8 cellular contexts compared by ENCODE assay signal in the genomic region with DNA sequence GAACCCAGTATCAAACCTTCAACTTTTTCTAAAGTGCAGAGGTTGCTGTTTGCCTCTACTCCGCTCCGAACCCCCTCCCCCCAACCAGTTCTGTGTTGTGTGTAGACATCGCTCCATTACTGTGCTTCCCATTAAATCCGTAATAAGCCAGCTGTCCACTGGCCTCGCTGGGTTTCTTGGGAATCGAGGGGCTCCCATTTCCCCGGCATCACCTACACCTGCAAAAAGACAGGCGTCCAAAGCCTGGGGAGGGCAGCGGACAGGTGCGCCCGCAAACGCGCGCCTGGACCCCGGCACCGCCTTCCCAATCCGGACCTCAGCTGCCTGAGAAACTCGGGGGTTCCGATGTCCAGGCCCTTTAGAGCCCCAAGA.
DNase-seq lines count a peak whose midpoint lies in the region; ATAC-seq and TF ChIP-seq lines count a peak whose summit lies in the region.

No MANE protein-coding gene starts in this region.

- H3K9ac ChIP-seq in ES-I3 (ENCODE audit: low read depth, low read length) = peak overlapping the region; percentile 86
- H3K9ac ChIP-seq in mucosa of rectum (ENCODE audit: low read depth in 1 of 2, low read length in 2 of 2) = peak overlapping the region; percentile 70 to 71

- no peak for ATAC-seq in GM18520 (IDR thresholded peaks at IDR 0.05; ENCODE audit: unreplicated experiment)
- no peak for ATAC-seq in GM18861 (IDR thresholded peaks at IDR 0.05; ENCODE audit: unreplicated experiment)

- H3K36me3 ChIP-seq in ES-I3 (ENCODE audit: insufficient read depth, low read length) = no peaks in the 10 kb centered on the region
- H3K36me3 ChIP-seq in brain microvascular endothelial cell (replicated peaks) = no peaks in the 10 kb centered on the region
- no peaks in the 10 kb centered on the region for H3K36me3 ChIP-seq in mucosa of rectum (ENCODE audit: control insufficient read depth in 2 of 2, insufficient read depth in 2 of 2, low read length in 2 of 2)

- H3K27ac ChIP-seq in brain microvascular endothelial cell = no peak overlapping the region
- H3K27ac ChIP-seq in mucosa of rectum (ENCODE audit: low read depth in 2 of 2, low read length in 2 of 2) = no peak overlapping the region

- DNase-seq in KBM-7 (peak; percentile 14), brain microvascular endothelial cell (no peak), NCI-H1436 treated with DMSO at 0.1 percent for 48 hours (lab: John Stamatoyannopoulos, UW) (no peak), RPMI8226 (no peak)

- in situ Hi-C loops in KBM-7 (cut with MboI; ENCODE audit: low pct_unique_long_range_greater_than_20kb, low sequenced_read_pairs) (no loop called here), brain microvascular endothelial cell (cut with HindIII; ENCODE audit: low pct_ligation_motif_present, low sequenced_read_pairs) (no loop called here)

- H3K27me3 ChIP-seq in brain microvascular endothelial cell (replicated peaks) = no peaks in the 10 kb centered on the region
- H3K27me3 ChIP-seq in mucosa of rectum (ENCODE audit: control insufficient read depth in 2 of 2, insufficient read depth in 2 of 2, low read length in 2 of 2) = peaks cover 0 to 3% of the 10 kb centered on the region in 2 donors

- no peaks in the 10 kb centered on the region for H3K9me3 ChIP-seq in ES-I3 (ENCODE audit: control insufficient read depth, insufficient read depth, low read length)
- H3K9me3 ChIP-seq in mucosa of rectum (ENCODE audit: control insufficient read depth in 2 of 2, low read length in 2 of 2) = no peaks in the 10 kb centered on the region

- no peak for TF ChIP-seq CTCF in brain microvascular endothelial cell (IDR thresholded peaks at IDR 0.05; ENCODE audit: low read depth, low read length, missing control alignments)

- H3K4me3 ChIP-seq in brain microvascular endothelial cell (ENCODE audit: low read depth, low read length) = peak overlapping the region; percentile 73
- H3K4me3 ChIP-seq in mucosa of rectum (ENCODE audit: low read length in 2 of 2) = peak overlapping the region; percentile 69 to 95

- peaks cover 7% of the 10 kb centered on the region; the same call in 1 of the 2 replicates for H3K4me1 ChIP-seq in ES-I3 (ENCODE audit: insufficient read depth, low read length)
- peaks cover 4 to 8% of the 10 kb centered on the region in 2 donors for H3K4me1 ChIP-seq in mucosa of rectum (ENCODE audit: control insufficient read depth in 2 of 2, insufficient read depth in 2 of 2, low read length in 2 of 2)
